8 cellular contexts compared by ENCODE assay signal in the genomic region with DNA sequence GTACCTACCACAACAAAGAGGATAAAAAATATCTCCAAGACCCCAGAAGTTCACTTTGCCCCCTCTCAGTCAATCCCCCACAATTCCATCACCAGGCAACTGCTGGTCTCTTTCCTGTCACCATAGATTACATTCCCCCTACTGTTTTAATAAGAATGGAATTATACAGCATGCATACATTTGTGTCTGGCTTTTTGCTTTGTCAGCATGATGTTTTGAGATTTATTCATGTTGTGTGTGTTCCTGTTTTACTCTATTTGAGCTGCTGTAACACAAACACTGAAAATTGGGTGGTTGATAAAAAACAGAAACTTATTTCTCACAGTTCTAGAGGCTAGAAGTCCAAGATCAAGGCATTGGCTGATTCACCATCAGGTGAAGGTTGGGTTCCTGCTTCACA.
"Had no signal": no experiment of that assay in that cellular context is flagged by ENCODE, and none has a peak within 500 bp of the region (broad histone marks: within the 10 kb centered on the region; RNA-seq: fewer than 3 reads in every experiment).

No MANE protein-coding gene starts in this region.

- H3K4me2 ChIP-seq: GM23338, KMS-11 had no signal

- ATAC-seq: GM23338 had no signal

- H3K4me3 Mint-ChIP-seq: GM23338, H9 had no signal

- H3K27ac Mint-ChIP-seq: GM23338, H9 had no signal

- H3K4me3 ChIP-seq: GM23338 had no signal

- DNase-seq: H9, HCEC 1CT, KBM-7 had no signal

- FAIRE-seq: H1, H54, HTR-8/SVneo had no signal

- H3K9ac ChIP-seq: KMS-11 had no signal

- H3K9me3 Mint-ChIP-seq: GM23338, H9 had no signal

- H3K27ac ChIP-seq: KMS-11 had no signal

- H2AFZ ChIP-seq: GM23338 had no signal
